Comparison of ENCODE assay signal across 9 cellular contexts in the genomic region with DNA sequence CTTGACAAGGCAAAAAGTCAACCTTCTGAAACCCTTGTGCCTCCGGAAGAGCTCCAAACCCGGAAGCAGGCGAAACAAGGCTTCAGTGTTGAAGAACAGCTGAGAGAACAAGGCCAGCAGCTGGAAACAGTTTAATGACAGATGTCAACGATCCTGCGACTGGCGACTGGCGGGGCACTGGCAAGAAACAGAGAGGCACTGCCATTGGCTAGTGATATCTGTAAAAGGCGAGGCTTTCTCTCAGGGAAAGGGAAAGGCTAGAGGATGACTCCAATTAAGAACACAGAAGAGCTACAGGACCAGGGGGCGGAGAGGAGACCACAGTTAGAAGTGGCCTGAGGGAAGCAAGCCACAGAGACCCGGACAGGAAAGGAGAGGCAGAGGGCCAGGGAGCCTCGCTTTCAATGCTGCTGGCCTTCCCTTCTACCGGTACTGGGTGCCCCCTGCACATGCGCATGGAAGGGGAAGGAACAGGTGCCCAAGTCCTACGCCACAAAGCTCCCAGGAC. TPM values are rescaled to one million over a fixed set of nuclear protein-coding genes. Genes with fewer than 3 reads are reported as not detected.
DNase-seq lines count a peak whose midpoint lies in the region; ATAC-seq, FAIRE-seq and TF ChIP-seq lines count a peak whose summit lies in the region.
"Had no signal": no experiment of that assay in that cellular context is flagged by ENCODE, and none has a peak within 500 bp of the region (broad histone marks: within the 10 kb centered on the region; RNA-seq: fewer than 3 reads in every experiment).

No MANE protein-coding gene starts in this region.

- no peak for TF ChIP-seq RAD21 in HepG2 (CRISPR knock-in tag; IDR thresholded peaks at IDR 0.05)

- peaks cover 99% of the 10 kb centered on the region for H3K79me2 ChIP-seq in HepG2 (ENCODE audit: insufficient read depth, low read length)

- no peaks in the 10 kb centered on the region for H3K9me3 ChIP-seq in HepG2 (ENCODE audit: low read length)

- H3K4me1 Mint-ChIP-seq in activated CD4-positive, alpha-beta T cell treated with anti-CD3 and anti-CD28 coated beads for 36 hours = peaks cover 44% of the 10 kb centered on the region
- H3K4me1 Mint-ChIP-seq in activated CD4-positive, alpha-beta T cell treated with anti-CD3 and anti-CD28 coated beads, Interleukin-2, amount 10 ng/mL, durations not matched to agents 7 days and 5 days = peaks cover 24% of the 10 kb centered on the region
- peaks cover 56% of the 10 kb centered on the region for H3K4me1 Mint-ChIP-seq in brain

- no peaks in the 10 kb centered on the region for H3K9me3 Mint-ChIP-seq in activated CD4-positive, alpha-beta T cell treated with anti-CD3 and anti-CD28 coated beads for 36 hours (ENCODE audit: low read depth)
- H3K9me3 Mint-ChIP-seq in activated CD4-positive, alpha-beta T cell treated with anti-CD3 and anti-CD28 coated beads, Interleukin-2, amount 10 ng/mL, durations not matched to agents 7 days and 5 days = no peaks in the 10 kb centered on the region
- H3K9me3 Mint-ChIP-seq in brain = no peaks in the 10 kb centered on the region

- peaks cover 59% of the 10 kb centered on the region for H3K4me1 ChIP-seq in HepG2 (ENCODE audit: insufficient read depth, low read length)

- peaks cover 10% of the 10 kb centered on the region for H3K36me3 Mint-ChIP-seq in activated CD4-positive, alpha-beta T cell treated with anti-CD3 and anti-CD28 coated beads for 36 hours (ENCODE audit: low read depth)
- H3K36me3 Mint-ChIP-seq in activated CD4-positive, alpha-beta T cell treated with anti-CD3 and anti-CD28 coated beads, Interleukin-2, amount 10 ng/mL, durations not matched to agents 7 days and 5 days (ENCODE audit: low read depth) = peaks cover 16% of the 10 kb centered on the region
- H3K36me3 Mint-ChIP-seq in brain = peaks cover 28% of the 10 kb centered on the region

- no peaks in the 10 kb centered on the region for H3K27me3 Mint-ChIP-seq in activated CD4-positive, alpha-beta T cell treated with anti-CD3 and anti-CD28 coated beads for 36 hours
- no peaks in the 10 kb centered on the region for H3K27me3 Mint-ChIP-seq in activated CD4-positive, alpha-beta T cell treated with anti-CD3 and anti-CD28 coated beads, Interleukin-2, amount 10 ng/mL, durations not matched to agents 7 days and 5 days
- no peaks in the 10 kb centered on the region for H3K27me3 Mint-ChIP-seq in brain

- peak overlapping the region in 1 of 3 experiments; percentile 45; a peak in 2 of 6 replicates for H3K4me3 ChIP-seq in HepG2 (replicated peaks in 1 of 3; ENCODE audit: insufficient read depth in 1 of 3, low read depth in 2 of 3, low read length in 3 of 3)

- peak overlapping the region; percentile 71 for H3K4me2 ChIP-seq in HepG2 (ENCODE audit: low read depth, low read length)

- peaks cover 3 to 24% of the 10 kb centered on the region in 2 experiments for H3K36me3 ChIP-seq in HepG2 (replicated peaks in 1 of 2; ENCODE audit: control insufficient read depth in 1 of 2, insufficient read depth in 2 of 2, low read length in 2 of 2)

- in situ Hi-C loops in HepG2 (cut with HindIII; ENCODE audit: extremely low pct_ligation_motif_present, low pct_unique_long_range_greater_than_20kb) = no loop called here

- H3K9ac ChIP-seq in HepG2 (ENCODE audit: insufficient read depth, low read depth, low read length) = peak overlapping the region; percentile 41; the same call in 1 of the 2 replicates

- TF ChIP-seq EP300 in HepG2 (IDR thresholded peaks at IDR 0.05; ENCODE audit: low read depth in 2 of 2, low read length in 2 of 2) (no peak), HepG2 (CRISPR knock-in tag; IDR thresholded peaks at IDR 0.05; ENCODE audit: borderline replicate concordance) (no peak)

- DNase-seq in activated CD4-positive, alpha-beta T cell treated with anti-CD3 and anti-CD28 coated beads for 36 hours = no peak
- no peak for DNase-seq in activated CD4-positive, alpha-beta T cell treated with anti-CD3 and anti-CD28 coated beads, Interleukin-2, amount 10 ng/mL, durations not matched to agents 7 days and 5 days
- DNase-seq in HepG2 (ENCODE audit: low spot score) (peak; percentile 83), superior temporal gyrus (ENCODE audit: extremely low spot score) (peak; percentile 81), SIG-M5 (lab: John Stamatoyannopoulos, UW) (no peak)
- DNase-seq in stimulated activated naive CD8-positive, alpha-beta T cell treated with anti-CD3 and anti-CD28 coated beads, Interleukin-15, Interleukin-2, amounts not matched to agents 100 U/mL and 50 U/mL, for 24 hours = no peak

- CTCF ChIA-PET in activated CD4-positive, alpha-beta T cell treated with anti-CD3 and anti-CD28 coated beads for 36 hours (lab: Charles Lee) = interaction anchor here (0.8 to 2.5 kb wide), 2 partner anchors 12 to 18 kb away, joined by 3 to 7 read pairs; no protein-coding TSS in a partner anchor
- CTCF ChIA-PET in activated CD4-positive, alpha-beta T cell treated with anti-CD3 and anti-CD28 coated beads, Interleukin-2, amount 10 ng/mL, durations not matched to agents 7 days and 5 days (lab: Charles Lee) = interaction anchor here (1.3 to 2.8 kb wide), 2 partner anchors 13 to 14 kb away, joined by 4 to 9 read pairs; no protein-coding TSS in a partner anchor
- CTCF ChIA-PET in HepG2 (lab: Yijun Ruan, JAX; ENCODE audit: low intra/inter-chr PET ratio, low total read pairs) = no interaction called here

- 29% methylated on average over 10 of the region's 14 CpGs for WGBS in HepG2 (ENCODE audit: low lambda C conversion rate)

- H3K27ac Mint-ChIP-seq in activated CD4-positive, alpha-beta T cell treated with anti-CD3 and anti-CD28 coated beads for 36 hours = peak overlapping the region; percentile 48
- no peak overlapping the region for H3K27ac Mint-ChIP-seq in activated CD4-positive, alpha-beta T cell treated with anti-CD3 and anti-CD28 coated beads, Interleukin-2, amount 10 ng/mL, durations not matched to agents 7 days and 5 days
- H3K27ac Mint-ChIP-seq in brain = peak overlapping the region in 4 of 5 experiments; percentile 24 to 92 (median 76)

- peak; percentile 26 for ATAC-seq in activated CD4-positive, alpha-beta T cell treated with anti-CD3 and anti-CD28 coated beads for 36 hours
- peak; percentile 83 for ATAC-seq in HepG2
- ATAC-seq in stimulated activated naive CD8-positive, alpha-beta T cell treated with anti-CD3 and anti-CD28 coated beads, Interleukin-15, Interleukin-2, amounts not matched to agents 100 U/mL and 50 U/mL, for 24 hours = no peak
- no peak for ATAC-seq in GM19324 (IDR thresholded peaks at IDR 0.05; ENCODE audit: low FRiP score, unreplicated experiment)

- peak overlapping the region; percentile 30 for H3K27ac ChIP-seq in HepG2 (ENCODE audit: extremely low read length, insufficient read depth, low read length)

- peaks cover 51% of the 10 kb centered on the region for H4K20me1 ChIP-seq in HepG2 (ENCODE audit: insufficient read depth, low read length)

- intact Hi-C loops in activated CD4-positive, alpha-beta T cell treated with anti-CD3 and anti-CD28 coated beads for 36 hours (cut with DNase I, micrococcal nuclease) = no loop called here
- intact Hi-C loops in HepG2 (cut with micrococcal nuclease; ENCODE audit: unreplicated experiment) = loop anchor here (2.0 kb wide), 1 partner anchor 70 kb away; no protein-coding TSS in a partner anchor

- peak; percentile 90 for FAIRE-seq in HepG2 (lab: Jason Lieb, UNC)
- FAIRE-seq: G401.6 had no signal

- H3K4me3 Mint-ChIP-seq in activated CD4-positive, alpha-beta T cell treated with anti-CD3 and anti-CD28 coated beads for 36 hours = no peak overlapping the region
- H3K4me3 Mint-ChIP-seq in activated CD4-positive, alpha-beta T cell treated with anti-CD3 and anti-CD28 coated beads, Interleukin-2, amount 10 ng/mL, durations not matched to agents 7 days and 5 days = no peak overlapping the region
- H3K4me3 Mint-ChIP-seq in brain = peak overlapping the region in 2 of 5 experiments; percentile 31 to 67

- TF ChIP-seq POLR2A in HepG2 (IDR thresholded peaks at IDR 0.05; ENCODE audit: insufficient read depth in 1 of 2, low read depth in 2 of 2, low read length in 2 of 2) = no peak

- H2AFZ ChIP-seq in HepG2 (ENCODE audit: low read length) = no peak overlapping the region

- BruUV-seq in HepG2 (replicated peaks; lab: Mats Ljungman, UMichigan) = no TSS peak

- H3K27me3 ChIP-seq in HepG2 (ENCODE audit: control insufficient read depth in 1 of 2, insufficient read depth in 2 of 2, low read length in 2 of 2) = no peaks in the 10 kb centered on the region

- no peak for TF ChIP-seq CTCF in brain (conservative IDR thresholded peaks at IDR 0.05)
- no peak for TF ChIP-seq CTCF in HepG2 (CRISPR knock-in tag; IDR thresholded peaks at IDR 0.05)

- POLR2A ChIA-PET in activated CD4-positive, alpha-beta T cell treated with anti-CD3 and anti-CD28 coated beads for 36 hours (lab: Charles Lee) = no interaction called here
- POLR2A ChIA-PET in activated CD4-positive, alpha-beta T cell treated with anti-CD3 and anti-CD28 coated beads, Interleukin-2, amount 10 ng/mL, durations not matched to agents 7 days and 5 days (lab: Charles Lee) = no interaction called here
- POLR2A ChIA-PET in HepG2 (lab: Yijun Ruan, JAX) = interaction anchor here (0.8 to 1.2 kb wide), 3 partner anchors 18 to 834 kb away, joined by 3 to 5 read pairs (median 3); no protein-coding TSS in a partner anchor

RNA-seq across cellular contexts. Expression of a gene that starts 19.4 kb away (rescaled TPM):
- 10 to 100 TPM; 57.6 to 68.9 TPM for total RNA-seq in activated CD4-positive, alpha-beta T cell treated with anti-CD3 and anti-CD28 coated beads for 36 hours
- 10 to 100 TPM; 89.4 to 98.4 TPM for total RNA-seq in activated CD4-positive, alpha-beta T cell treated with anti-CD3 and anti-CD28 coated beads, Interleukin-2, amount 10 ng/mL, durations not matched to agents 7 days and 5 days
- polyA plus RNA-seq in brain (ENCODE audit: insufficient read depth, low read depth, low replicate concordance) = 152 TPM
- total RNA-seq in HepG2 (2016; rRNA removed; fragmentation: Illumina TruSeq; extraction: Trizol) = 123 and 190 TPM in 2 replicates
- 12.8 and 13.0 TPM in 2 replicates for total RNA-seq in HepG2 (2016; cell fraction: cytosol; rRNA removed; fragmentation: Illumina TruSeq; extraction: Trizol; ENCODE audit: low read depth)
- 125 and 196 TPM in 2 replicates for total RNA-seq in HepG2 (2016; cell fraction: insoluble cytoplasmic fraction; rRNA removed; fragmentation: Illumina TruSeq; extraction: Trizol)
- 42.7 and 46.7 TPM in 2 replicates for total RNA-seq in HepG2 (2016; cell fraction: membrane; rRNA removed; fragmentation: Illumina TruSeq; extraction: Trizol)
- total RNA-seq in HepG2 (2016; cell fraction: nucleus; rRNA removed; fragmentation: Illumina TruSeq; extraction: Trizol) = 196 and 214 TPM in 2 replicates
- polyA plus RNA-seq in HepG2 (2011; rRNA removed) = 182 and 204 TPM in 2 replicates
- 96.4 and 188 TPM in 2 replicates for polyA plus RNA-seq in HepG2 (2011; cell fraction: cytosol; rRNA removed)
- 38.6 and 61.3 TPM in 2 replicates for polyA plus RNA-seq in HepG2 (2011; cell fraction: nucleus; rRNA removed)
- 233 and 276 TPM in 2 replicates for polyA plus RNA-seq in HepG2 (2012)
- polyA plus RNA-seq in HepG2 (2016; cell fraction: cytosol; fragmentation: Illumina TruSeq; extraction: Trizol; ENCODE audit: low read depth) = 7.7 and 7.8 TPM in 2 replicates
- polyA plus RNA-seq in HepG2 (2016; cell fraction: insoluble cytoplasmic fraction; fragmentation: Illumina TruSeq; extraction: Trizol; ENCODE audit: low read depth) = 97.9 and 104 TPM in 2 replicates
- 21.6 and 25.4 TPM in 2 replicates for polyA plus RNA-seq in HepG2 (2016; cell fraction: membrane; fragmentation: Illumina TruSeq; extraction: Trizol; ENCODE audit: low read depth)
- 187 and 204 TPM in 2 replicates for polyA plus RNA-seq in HepG2 (2016; cell fraction: nucleus; fragmentation: Illumina TruSeq; extraction: Trizol; ENCODE audit: insufficient read depth, low read depth)
- polyA minus RNA-seq in HepG2 (2011; rRNA and poly(A)+ RNA removed; ENCODE audit: low replicate concordance) = 148 and 185 TPM in 2 replicates
- polyA minus RNA-seq in HepG2 (2011; cell fraction: cytosol; rRNA and poly(A)+ RNA removed) = 165 and 204 TPM in 2 replicates
- polyA minus RNA-seq in HepG2 (2011; cell fraction: nucleus; rRNA and poly(A)+ RNA removed) = 170 and 220 TPM in 2 replicates

Comparison
In these comparisons a context has a peak if more than half of its experiments do, and no peak if none do; other contexts are left out.
1. ATAC-seq: peak in activated CD4-positive, alpha-beta T cell treated with anti-CD3 and anti-CD28 coated beads for 36 hours (single experiment) and HepG2 (single experiment); none in stimulated activated naive CD8-positive, alpha-beta T cell treated with anti-CD3 and anti-CD28 coated beads, Interleukin-15, Interleukin-2, amounts not matched to agents 100 U/mL and 50 U/mL, for 24 hours (single experiment) and GM19324 (single experiment).
2. DNase-seq: peak in HepG2 (single experiment) and superior temporal gyrus (single experiment); none in activated CD4-positive, alpha-beta T cell treated with anti-CD3 and anti-CD28 coated beads for 36 hours (single experiment), activated CD4-positive, alpha-beta T cell treated with anti-CD3 and anti-CD28 coated beads, Interleukin-2, amount 10 ng/mL, durations not matched to agents 7 days and 5 days (single experiment), stimulated activated naive CD8-positive, alpha-beta T cell treated with anti-CD3 and anti-CD28 coated beads, Interleukin-15, Interleukin-2, amounts not matched to agents 100 U/mL and 50 U/mL, for 24 hours (single experiment) and SIG-M5 (single experiment).